ENCODE assay signal across 9 cellular contexts in genomic region chr2:181810823-181811695, GRCh38.
A peak's percentile ranks its signal among the peaks of the same experiment; 100 is the strongest.
DNase-seq lines count a peak whose midpoint lies in the region; ATAC-seq, FAIRE-seq and TF ChIP-seq lines count a peak whose summit lies in the region.
"Had no signal": no experiment of that assay in that cellular context is flagged by ENCODE, and none has a peak within 500 bp of the region (broad histone marks: within the 10 kb centered on the region; RNA-seq: fewer than 3 reads in every experiment).

No MANE protein-coding gene starts in this region.

- no peaks in the 10 kb centered on the region for H3K27me3 ChIP-seq in bronchial epithelial cell (ENCODE audit: control insufficient read depth, insufficient read depth, low read length)
- H3K27me3 ChIP-seq in lung (ENCODE audit: control insufficient read depth, insufficient read depth), result no peaks in the 10 kb centered on the region
- H3K27me3 ChIP-seq in vagina, result no peaks in the 10 kb centered on the region
- H3K27me3 ChIP-seq: ascending aorta had no signal

- TF ChIP-seq CTCF in bronchial epithelial cell (IDR thresholded peaks at IDR 0.05; ENCODE audit: insufficient read depth, low read length, severe bottlenecking) (no peak), lung (IDR thresholded peaks at IDR 0.05; ENCODE audit: control extremely low read depth, extremely low read depth) (no peak), vagina (IDR thresholded peaks at IDR 0.05) (no peak), D721Med (IDR thresholded peaks at IDR 0.05; ENCODE audit: insufficient read depth, missing control alignments) (no peak)

- intact Hi-C loops in vagina (cut with DNase I), result no loop called here

- TF ChIP-seq POLR2A in vagina (IDR thresholded peaks at IDR 0.05), result no peak

- FAIRE-seq in bronchial epithelial cell (lab: Jason Lieb, UNC) (no peak), D721Med (lab: Jason Lieb, UNC) (no peak)

- H3K27ac ChIP-seq in lung (ENCODE audit: low read depth in 1 of 2, low read length in 1 of 2) (peak overlapping the region; percentile 63 to 75), vagina (peak overlapping the region; percentile 14)

- H3K4me1 ChIP-seq in lung (ENCODE audit: control insufficient read depth in 2 of 2, insufficient read depth in 2 of 2, low read length in 2 of 2), result peaks cover 0 to 2% of the 10 kb centered on the region in 2 donors
- peaks cover 8% of the 10 kb centered on the region for H3K4me1 ChIP-seq in vagina

- 32 to 41% methylated on average over 9 of the region's 9 CpGs for WGBS in lung, 2 donors

- ATAC-seq in lung (ENCODE audit: insufficient read depth, low FRiP score) (peak; percentile 89), GM21367 (IDR thresholded peaks at IDR 0.05; ENCODE audit: unreplicated experiment) (no peak)

- DNase-seq in COR-L47 (lab: John Stamatoyannopoulos, UW), result peak; percentile 52
- peak; percentile 42 for DNase-seq in NCI-H146 (lab: John Stamatoyannopoulos, UW)
- peak; percentile 99 for DNase-seq in bronchial epithelial cell (ENCODE audit: low read depth)
- no peak for DNase-seq in lung (ENCODE audit: low spot score)
- no peak for DNase-seq in vagina (ENCODE audit: extremely low spot score in 2 of 2)
- no peak for DNase-seq in D721Med (ENCODE audit: insufficient read length, low spot score)
- DNase-seq in foreskin melanocyte, result no peak

- no peak overlapping the region for H3K4me3 ChIP-seq in bronchial epithelial cell (ENCODE audit: low read depth, low read length)
- no peak overlapping the region for H3K4me3 ChIP-seq in lung
- no peak overlapping the region for H3K4me3 ChIP-seq in vagina

- H3K9me3 ChIP-seq in lung (ENCODE audit: control insufficient read depth in 2 of 2, insufficient read depth in 1 of 2, low read length in 1 of 2) (no peaks in the 10 kb centered on the region), vagina (no peaks in the 10 kb centered on the region)
- H3K9me3 ChIP-seq: ascending aorta had no signal

- H3K36me3 ChIP-seq in bronchial epithelial cell (ENCODE audit: control insufficient read depth, insufficient read depth, low read length) (no peaks in the 10 kb centered on the region), lung (ENCODE audit: control insufficient read depth in 2 of 2, insufficient read depth in 2 of 2, low read length in 2 of 2) (no peaks in the 10 kb centered on the region), vagina (no peaks in the 10 kb centered on the region)
- H3K36me3 ChIP-seq: ascending aorta had no signal

Comparison
In these comparisons a context has a peak if more than half of its experiments do, and no peak if none do; other contexts are left out.
1. DNase-seq: peak in COR-L47 (single experiment), NCI-H146 (single experiment) and bronchial epithelial cell (single experiment); none in lung (single experiment), vagina (0 of 2), D721Med (single experiment) and foreskin melanocyte (single experiment).